Comparison of ENCODE assay signal across 1 cellular context in the genomic region with DNA sequence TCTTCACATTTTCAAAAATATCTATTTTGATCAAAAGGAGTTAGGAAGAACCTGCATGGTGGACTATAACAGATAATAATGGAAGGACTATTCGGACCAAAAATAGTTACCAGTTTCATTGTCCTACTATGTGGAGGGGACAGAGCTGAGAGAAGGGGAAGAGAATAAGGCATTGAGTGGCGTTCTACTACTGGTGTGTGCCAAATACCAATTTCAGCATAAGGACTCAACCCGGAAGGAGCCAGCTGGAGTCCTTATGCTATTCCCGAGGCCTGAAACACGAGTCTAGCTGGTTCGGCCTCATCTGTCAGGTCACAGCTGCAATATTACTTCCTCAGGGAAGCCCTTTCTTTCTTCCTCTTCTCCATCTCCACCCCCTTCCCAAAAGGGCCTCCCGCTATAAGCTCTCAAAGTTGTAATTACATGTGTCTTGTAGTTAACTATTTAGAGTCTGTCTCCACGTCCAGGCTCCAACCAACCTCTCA.
TF ChIP-seq lines count a peak whose summit lies in the region.

No MANE protein-coding gene starts in this region.

TF ChIP-seq in H1, 55 proteins besides CTCF, POLR2A, EP300 and RAD21:
- TF ChIP-seq RBBP5 (IDR thresholded peaks at IDR 0.05; ENCODE audit: borderline replicate concordance, low read depth, low read length) (no peak), HDAC6 (IDR thresholded peaks at IDR 0.05; ENCODE audit: low read depth, low read length) (no peak), TAF7 (optimal IDR thresholded peaks at IDR 0.05; ENCODE audit: borderline replicate concordance, low read depth, low read length) (no peak), NANOG (IDR thresholded peaks at IDR 0.05; ENCODE audit: insufficient read depth, low read depth, low read length, poor library complexity, severe bottlenecking) (no peak), SRF (IDR thresholded peaks at IDR 0.05; ENCODE audit: low read depth, low read length) (no peak), CHD1 (IDR thresholded peaks at IDR 0.05; ENCODE audit: low read depth, low read length) (no peak), POU5F1 (IDR thresholded peaks at IDR 0.05; ENCODE audit: low read depth, low read length) (no peak), KDM1A (IDR thresholded peaks at IDR 0.05; ENCODE audit: borderline replicate concordance, low read length) (no peak), ASH2L (IDR thresholded peaks at IDR 0.05; ENCODE audit: low read length) (no peak), EZH2 (IDR thresholded peaks at IDR 0.05; ENCODE audit: low read depth, low read length, severe bottlenecking) (no peak), YY1 (IDR thresholded peaks at IDR 0.05; ENCODE audit: low read depth, low read length) (no peak), KDM4A (IDR thresholded peaks at IDR 0.05; ENCODE audit: low read depth, low read length, severe bottlenecking) (no peak), SP2 (IDR thresholded peaks at IDR 0.05; ENCODE audit: low read length) (no peak), EGR1 (IDR thresholded peaks at IDR 0.05; ENCODE audit: borderline replicate concordance, low read depth, low read length) (no peak)
- TF ChIP-seq, protein P1, sequence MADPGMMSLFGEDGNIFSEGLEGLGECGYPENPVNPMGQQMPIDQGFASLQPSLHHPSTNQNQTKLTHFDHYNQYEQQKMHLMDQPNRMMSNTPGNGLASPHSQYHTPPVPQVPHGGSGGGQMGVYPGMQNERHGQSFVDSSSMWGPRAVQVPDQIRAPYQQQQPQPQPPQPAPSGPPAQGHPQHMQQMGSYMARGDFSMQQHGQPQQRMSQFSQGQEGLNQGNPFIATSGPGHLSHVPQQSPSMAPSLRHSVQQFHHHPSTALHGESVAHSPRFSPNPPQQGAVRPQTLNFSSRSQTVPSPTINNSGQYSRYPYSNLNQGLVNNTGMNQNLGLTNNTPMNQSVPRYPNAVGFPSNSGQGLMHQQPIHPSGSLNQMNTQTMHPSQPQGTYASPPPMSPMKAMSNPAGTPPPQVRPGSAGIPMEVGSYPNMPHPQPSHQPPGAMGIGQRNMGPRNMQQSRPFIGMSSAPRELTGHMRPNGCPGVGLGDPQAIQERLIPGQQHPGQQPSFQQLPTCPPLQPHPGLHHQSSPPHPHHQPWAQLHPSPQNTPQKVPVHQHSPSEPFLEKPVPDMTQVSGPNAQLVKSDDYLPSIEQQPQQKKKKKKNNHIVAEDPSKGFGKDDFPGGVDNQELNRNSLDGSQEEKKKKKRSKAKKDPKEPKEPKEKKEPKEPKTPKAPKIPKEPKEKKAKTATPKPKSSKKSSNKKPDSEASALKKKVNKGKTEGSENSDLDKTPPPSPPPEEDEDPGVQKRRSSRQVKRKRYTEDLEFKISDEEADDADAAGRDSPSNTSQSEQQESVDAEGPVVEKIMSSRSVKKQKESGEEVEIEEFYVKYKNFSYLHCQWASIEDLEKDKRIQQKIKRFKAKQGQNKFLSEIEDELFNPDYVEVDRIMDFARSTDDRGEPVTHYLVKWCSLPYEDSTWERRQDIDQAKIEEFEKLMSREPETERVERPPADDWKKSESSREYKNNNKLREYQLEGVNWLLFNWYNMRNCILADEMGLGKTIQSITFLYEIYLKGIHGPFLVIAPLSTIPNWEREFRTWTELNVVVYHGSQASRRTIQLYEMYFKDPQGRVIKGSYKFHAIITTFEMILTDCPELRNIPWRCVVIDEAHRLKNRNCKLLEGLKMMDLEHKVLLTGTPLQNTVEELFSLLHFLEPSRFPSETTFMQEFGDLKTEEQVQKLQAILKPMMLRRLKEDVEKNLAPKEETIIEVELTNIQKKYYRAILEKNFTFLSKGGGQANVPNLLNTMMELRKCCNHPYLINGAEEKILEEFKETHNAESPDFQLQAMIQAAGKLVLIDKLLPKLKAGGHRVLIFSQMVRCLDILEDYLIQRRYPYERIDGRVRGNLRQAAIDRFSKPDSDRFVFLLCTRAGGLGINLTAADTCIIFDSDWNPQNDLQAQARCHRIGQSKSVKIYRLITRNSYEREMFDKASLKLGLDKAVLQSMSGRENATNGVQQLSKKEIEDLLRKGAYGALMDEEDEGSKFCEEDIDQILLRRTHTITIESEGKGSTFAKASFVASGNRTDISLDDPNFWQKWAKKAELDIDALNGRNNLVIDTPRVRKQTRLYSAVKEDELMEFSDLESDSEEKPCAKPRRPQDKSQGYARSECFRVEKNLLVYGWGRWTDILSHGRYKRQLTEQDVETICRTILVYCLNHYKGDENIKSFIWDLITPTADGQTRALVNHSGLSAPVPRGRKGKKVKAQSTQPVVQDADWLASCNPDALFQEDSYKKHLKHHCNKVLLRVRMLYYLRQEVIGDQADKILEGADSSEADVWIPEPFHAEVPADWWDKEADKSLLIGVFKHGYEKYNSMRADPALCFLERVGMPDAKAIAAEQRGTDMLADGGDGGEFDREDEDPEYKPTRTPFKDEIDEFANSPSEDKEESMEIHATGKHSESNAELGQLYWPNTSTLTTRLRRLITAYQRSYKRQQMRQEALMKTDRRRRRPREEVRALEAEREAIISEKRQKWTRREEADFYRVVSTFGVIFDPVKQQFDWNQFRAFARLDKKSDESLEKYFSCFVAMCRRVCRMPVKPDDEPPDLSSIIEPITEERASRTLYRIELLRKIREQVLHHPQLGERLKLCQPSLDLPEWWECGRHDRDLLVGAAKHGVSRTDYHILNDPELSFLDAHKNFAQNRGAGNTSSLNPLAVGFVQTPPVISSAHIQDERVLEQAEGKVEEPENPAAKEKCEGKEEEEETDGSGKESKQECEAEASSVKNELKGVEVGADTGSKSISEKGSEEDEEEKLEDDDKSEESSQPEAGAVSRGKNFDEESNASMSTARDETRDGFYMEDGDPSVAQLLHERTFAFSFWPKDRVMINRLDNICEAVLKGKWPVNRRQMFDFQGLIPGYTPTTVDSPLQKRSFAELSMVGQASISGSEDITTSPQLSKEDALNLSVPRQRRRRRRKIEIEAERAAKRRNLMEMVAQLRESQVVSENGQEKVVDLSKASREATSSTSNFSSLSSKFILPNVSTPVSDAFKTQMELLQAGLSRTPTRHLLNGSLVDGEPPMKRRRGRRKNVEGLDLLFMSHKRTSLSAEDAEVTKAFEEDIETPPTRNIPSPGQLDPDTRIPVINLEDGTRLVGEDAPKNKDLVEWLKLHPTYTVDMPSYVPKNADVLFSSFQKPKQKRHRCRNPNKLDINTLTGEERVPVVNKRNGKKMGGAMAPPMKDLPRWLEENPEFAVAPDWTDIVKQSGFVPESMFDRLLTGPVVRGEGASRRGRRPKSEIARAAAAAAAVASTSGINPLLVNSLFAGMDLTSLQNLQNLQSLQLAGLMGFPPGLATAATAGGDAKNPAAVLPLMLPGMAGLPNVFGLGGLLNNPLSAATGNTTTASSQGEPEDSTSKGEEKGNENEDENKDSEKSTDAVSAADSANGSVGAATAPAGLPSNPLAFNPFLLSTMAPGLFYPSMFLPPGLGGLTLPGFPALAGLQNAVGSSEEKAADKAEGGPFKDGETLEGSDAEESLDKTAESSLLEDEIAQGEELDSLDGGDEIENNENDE (IDR thresholded peaks at IDR 0.05; ENCODE audit: insufficient replicate concordance, low read length), result no peak
